ENCODE assay signal across 1 cellular context in genomic region chr19:35720163-35720524, GRCh38.
TF ChIP-seq lines count a peak whose summit lies in the region.

No MANE protein-coding gene starts in this region.

TF ChIP-seq in HepG2, 621 proteins besides CTCF, POLR2A, EP300 and RAD21:
- TF ChIP-seq ETV6 (CRISPR knock-in tag; conservative IDR thresholded peaks at IDR 0.05): no peak
- TF ChIP-seq JARID2 (CRISPR knock-in tag; IDR thresholded peaks at IDR 0.05; ENCODE audit: insufficient replicate concordance): no peak
- no peak for TF ChIP-seq RERE (CRISPR knock-in tag; IDR thresholded peaks at IDR 0.05; ENCODE audit: low read depth)
- no peak for TF ChIP-seq ARNT (IDR thresholded peaks at IDR 0.05)
- TF ChIP-seq ZNF740 (CRISPR knock-in tag; IDR thresholded peaks at IDR 0.05): no peak
- TF ChIP-seq ZNF652 (CRISPR knock-in tag; IDR thresholded peaks at IDR 0.05; ENCODE audit: borderline replicate concordance, low read depth): no peak
- TF ChIP-seq MEF2D (CRISPR knock-in tag; IDR thresholded peaks at IDR 0.05): no peak
- TF ChIP-seq GLI4 (CRISPR knock-in tag; IDR thresholded peaks at IDR 0.05; ENCODE audit: borderline replicate concordance): no peak
- TF ChIP-seq FOXK2 (IDR thresholded peaks at IDR 0.05): no peak
